ENCODE assay signal across 20 cellular contexts in genomic region chr7:1397491-1398327, GRCh38.
DNase-seq lines count a peak whose midpoint lies in the region; FAIRE-seq and TF ChIP-seq lines count a peak whose summit lies in the region.
"Had no signal": no experiment of that assay in that cellular context is flagged by ENCODE, and none has a peak within 500 bp of the region (broad histone marks: within the 10 kb centered on the region; RNA-seq: fewer than 3 reads in every experiment).

No MANE protein-coding gene starts in this region.

- TF ChIP-seq CTCF in bronchial epithelial cell (IDR thresholded peaks at IDR 0.05; ENCODE audit: insufficient read depth, low read length, severe bottlenecking) = no peak

- no peak for FAIRE-seq in bronchial epithelial cell (lab: Jason Lieb, UNC)

- H3K36me3 ChIP-seq in bronchial epithelial cell (ENCODE audit: control insufficient read depth, insufficient read depth, low read length) = no peaks in the 10 kb centered on the region
- H3K36me3 ChIP-seq in trophoblast cell (ENCODE audit: control insufficient read depth in 1 of 2, insufficient read depth in 2 of 2, low read length in 2 of 2) = no peaks in the 10 kb centered on the region
- H3K36me3 ChIP-seq: SJSA1 had no signal

- H2AK5ac ChIP-seq in trophoblast cell (ENCODE audit: low read length) = no peak overlapping the region

- no peaks in the 10 kb centered on the region for H3K27me3 ChIP-seq in bronchial epithelial cell (ENCODE audit: control insufficient read depth, insufficient read depth, low read length)
- H3K27me3 ChIP-seq in trophoblast cell (ENCODE audit: insufficient read depth, low read length) = peaks cover 5% of the 10 kb centered on the region
- H3K27me3 ChIP-seq: testis had no signal

- no peak overlapping the region for H2AFZ ChIP-seq in trophoblast cell (ENCODE audit: insufficient read depth, low read length, poor library complexity)

- no peak overlapping the region for H2BK5ac ChIP-seq in trophoblast cell (ENCODE audit: low read depth, low read length, poor library complexity)

- no peak for TF ChIP-seq POLR2A in erythroblast (IDR thresholded peaks at IDR 0.05; ENCODE audit: low read length)

- H3K9me3 ChIP-seq in trophoblast cell (ENCODE audit: insufficient read depth, low read depth, low read length) = peaks cover 27% of the 10 kb centered on the region
- H3K9me3 ChIP-seq: testis had no signal

- H3K18ac ChIP-seq in trophoblast cell (ENCODE audit: low read length) = no peak overlapping the region

- H3K9ac ChIP-seq in trophoblast cell (ENCODE audit: low read length) = no peak overlapping the region

- H3K79me1 ChIP-seq in trophoblast cell (ENCODE audit: low read length) = no peaks in the 10 kb centered on the region

- no peak overlapping the region for H3K4me3 Mint-ChIP-seq in T-helper 2 cell treated with Interferon-gamma antibody and Interleukin-4, amounts not matched to agents 5 μg/mL and 100 μg/mL, for 36 hours
- H3K4me3 Mint-ChIP-seq: activated CD4-positive, alpha-beta T cell treated with anti-CD3 and anti-CD28 coated beads, Interleukin-2, amount 10 ng/mL, durations not matched to agents 24 days and 14 days; central memory CD8-positive, alpha-beta T cell; nephron progenitor cell had no signal

- H2BK12ac ChIP-seq in trophoblast cell (ENCODE audit: low read length) = no peak overlapping the region

- H3K9me3 Mint-ChIP-seq in T-helper 2 cell treated with Interferon-gamma antibody and Interleukin-4, amounts not matched to agents 5 μg/mL and 100 μg/mL, for 36 hours = no peaks in the 10 kb centered on the region
- H3K9me3 Mint-ChIP-seq: activated CD4-positive, alpha-beta T cell treated with anti-CD3 and anti-CD28 coated beads, Interleukin-2, amount 10 ng/mL, durations not matched to agents 24 days and 14 days; central memory CD8-positive, alpha-beta T cell had no signal

- H3K27ac ChIP-seq in trophoblast cell (ENCODE audit: low read depth, low read length) = no peak overlapping the region
- H3K27ac ChIP-seq: SJSA1, testis had no signal

- H3K79me2 ChIP-seq in trophoblast cell (ENCODE audit: control insufficient read depth, insufficient read depth, low read length, poor library complexity) = no peaks in the 10 kb centered on the region

- no peak overlapping the region for H4K12ac ChIP-seq in trophoblast cell (ENCODE audit: low read depth, low read length)

- H3K23ac ChIP-seq in trophoblast cell (ENCODE audit: low read length) = no peak overlapping the region

- H3K4me1 Mint-ChIP-seq in T-helper 2 cell treated with Interferon-gamma antibody and Interleukin-4, amounts not matched to agents 5 μg/mL and 100 μg/mL, for 36 hours (ENCODE audit: low read depth) = no peaks in the 10 kb centered on the region
- H3K4me1 Mint-ChIP-seq: activated CD4-positive, alpha-beta T cell treated with anti-CD3 and anti-CD28 coated beads, Interleukin-2, amount 10 ng/mL, durations not matched to agents 24 days and 14 days; central memory CD8-positive, alpha-beta T cell; IgD-negative memory B cell had no signal

- H2BK120ac ChIP-seq in trophoblast cell (ENCODE audit: insufficient read depth, low read length, poor library complexity) = no peak overlapping the region

- no CpG with 5 or more reads among the region's 12 CpGs for WGBS in trophoblast cell (ENCODE audit: extremely low coverage, insufficient coverage, insufficient read length)

- no peak overlapping the region for H3K4me2 ChIP-seq in trophoblast cell (ENCODE audit: low read length)

- H3K36me3 Mint-ChIP-seq in T-helper 2 cell treated with Interferon-gamma antibody and Interleukin-4, amounts not matched to agents 5 μg/mL and 100 μg/mL, for 36 hours (ENCODE audit: low read depth) = no peaks in the 10 kb centered on the region
- H3K36me3 Mint-ChIP-seq: IgD-negative memory B cell had no signal

- DNase-seq in GM03348 (ENCODE audit: low spot score) = peak; percentile 42
- DNase-seq in M059J (ENCODE audit: low read depth) = peak; percentile 83
- DNase-seq in bronchial epithelial cell (ENCODE audit: low read depth) = peak; percentile 11
- DNase-seq in trophoblast cell = peak; percentile 85 to 93
- no peak for DNase-seq in NCI-H1436 treated with DMSO at 0.1 percent for 48 hours (lab: John Stamatoyannopoulos, UW)
- DNase-seq in T-helper 2 cell treated with Interferon-gamma antibody and Interleukin-4, amounts not matched to agents 5 μg/mL and 100 μg/mL, for 36 hours (ENCODE audit: low spot score) = no peak
- DNase-seq in erythroblast (lab: John Stamatoyannopoulos, UW) = no peak
- DNase-seq: activated CD4-positive, alpha-beta T cell treated with anti-CD3 and anti-CD28 coated beads, Interleukin-2, amount 10 ng/mL, durations not matched to agents 24 days and 14 days; activated naive CD4-positive, alpha-beta T cell treated with anti-CD3 and anti-CD28 coated beads, Interleukin-2, amount 50 U/mL, for 16 hours; activated T-cell treated with anti-CD3 and anti-CD28 coated beads for 4 hours; GDM1; NCI-H1436; NCI-H446; nephron progenitor cell; retina; T1000; testis had no signal

- H3K27ac Mint-ChIP-seq in T-helper 2 cell treated with Interferon-gamma antibody and Interleukin-4, amounts not matched to agents 5 μg/mL and 100 μg/mL, for 36 hours = no peak overlapping the region
- H3K27ac Mint-ChIP-seq: activated CD4-positive, alpha-beta T cell treated with anti-CD3 and anti-CD28 coated beads, Interleukin-2, amount 10 ng/mL, durations not matched to agents 24 days and 14 days; IgD-negative memory B cell; nephron progenitor cell had no signal

- peaks cover 21% of the 10 kb centered on the region for H3K27me3 Mint-ChIP-seq in T-helper 2 cell treated with Interferon-gamma antibody and Interleukin-4, amounts not matched to agents 5 μg/mL and 100 μg/mL, for 36 hours (ENCODE audit: low read depth)

- H3K4me3 ChIP-seq in bronchial epithelial cell (ENCODE audit: low read depth, low read length) = no peak overlapping the region
- no peak overlapping the region for H3K4me3 ChIP-seq in trophoblast cell (ENCODE audit: low read depth, low read length)
- H3K4me3 ChIP-seq: SJSA1, testis had no signal

- no peak overlapping the region for H3K4ac ChIP-seq in trophoblast cell (ENCODE audit: low read depth, low read length)

- no peak overlapping the region for H4K91ac ChIP-seq in trophoblast cell (ENCODE audit: low read depth, low read length)

- H3K14ac ChIP-seq in trophoblast cell (ENCODE audit: low read length) = no peak overlapping the region

- H3K4me1 ChIP-seq in trophoblast cell (ENCODE audit: control insufficient read depth in 1 of 2, insufficient read depth in 2 of 2, low read length in 2 of 2) = no peaks in the 10 kb centered on the region
- H3K4me1 ChIP-seq: testis had no signal

- H4K8ac ChIP-seq in trophoblast cell (ENCODE audit: low read depth, low read length) = no peak overlapping the region

Comparison
In these comparisons a context has a peak if more than half of its experiments do, and no peak if none do; other contexts are left out.
1. DNase-seq: peak in GM03348 (single experiment), M059J (single experiment), bronchial epithelial cell (single experiment) and trophoblast cell (2 of 2); none in NCI-H1436 treated with DMSO at 0.1 percent for 48 hours (single experiment), T-helper 2 cell treated with Interferon-gamma antibody and Interleukin-4, amounts not matched to agents 5 μg/mL and 100 μg/mL, for 36 hours (single experiment) and erythroblast (0 of 2).